ENCODE assay signal across 16 cellular contexts in the genomic region with DNA sequence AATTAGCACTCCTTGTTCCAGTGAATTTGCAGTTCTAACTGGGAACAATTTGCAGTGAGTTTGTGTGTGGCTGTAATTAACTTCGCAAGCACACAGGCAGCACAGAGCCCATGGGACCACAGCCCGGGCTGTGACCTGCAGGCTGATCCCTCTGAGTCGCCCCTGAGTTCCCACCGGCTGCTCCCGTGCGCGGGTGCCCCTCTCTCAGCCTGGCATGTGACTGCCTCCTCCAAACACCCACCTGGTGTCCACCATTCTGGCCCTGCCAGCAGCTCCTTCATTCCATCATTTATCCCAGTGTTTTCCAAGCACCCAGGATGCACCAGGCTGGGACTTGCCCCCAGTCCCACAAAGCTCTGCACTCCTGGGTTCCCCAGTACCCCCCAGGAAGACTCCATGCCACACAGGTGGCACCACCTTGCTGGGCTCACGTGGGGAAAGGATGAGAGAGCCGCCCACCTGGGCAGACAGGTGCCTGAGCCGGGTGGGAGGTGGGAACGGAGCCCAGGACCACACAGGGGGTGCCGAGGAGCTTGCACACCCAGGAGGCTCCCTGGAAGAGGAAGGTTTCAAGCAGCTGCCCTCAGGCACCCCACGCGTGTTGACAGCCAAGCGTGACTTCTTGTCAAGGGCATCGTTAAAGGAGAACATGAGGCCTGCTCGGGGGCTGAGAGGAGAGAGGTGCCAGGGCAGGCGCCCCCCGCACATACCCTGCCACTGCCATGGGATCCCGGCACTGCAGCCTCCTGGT.
"Had no signal": no experiment of that assay in that cellular context is flagged by ENCODE, and none has a peak within 500 bp of the region (broad histone marks: within the 10 kb centered on the region; RNA-seq: fewer than 3 reads in every experiment).

No MANE protein-coding gene starts in this region.

- H3K9me3 ChIP-seq: tibial artery had no signal

- DNase-seq: activated CD4-positive, alpha-beta T cell treated with anti-CD3 and anti-CD28 coated beads, Interleukin-2, amount 50 U/mL, for 1 hour; activated CD4-positive, CD25-positive, alpha-beta regulatory T cell treated with anti-CD3 and anti-CD28 coated beads, Interleukin-2, amount 50 U/mL, for 72 hours; activated CD8-positive, alpha-beta T cell treated with anti-CD3 and anti-CD28 coated beads, Interleukin-2, amount 10 ng/mL, durations not matched to agents 7 days and 5 days; activated gamma-delta T cell; activated naive CD4-positive, alpha-beta T cell treated with anti-CD3 and anti-CD28 coated beads, Interleukin-2, amount 50 U/mL, for 16 hours; activated naive CD8-positive, alpha-beta T cell treated with anti-CD3 and anti-CD28 coated beads, Interleukin-2, amount 50 U/mL, for 24 hours; caudate nucleus; effector memory CD4-positive, alpha-beta T cell; foreskin keratinocyte; mesenchymal stem cell; stimulated activated CD4-positive, alpha-beta T cell treated with anti-CD3 and anti-CD28 coated beads, Interleukin-12 subunit alpha, Interleukin-12 subunit beta, amount 100 ng/mL, for 4 hours; stimulated activated CD4-positive, alpha-beta T cell treated with anti-CD3 and anti-CD28 coated beads, Interleukin-1b, Interleukin-23, amount 100 ng/mL, for 48 hours; stimulated activated naive CD8-positive, alpha-beta T cell treated with anti-CD3 and anti-CD28 coated beads, Interleukin-15, amount 100 ng/mL, for 72 hours; tibial artery had no signal

- H3K4me3 ChIP-seq: hepatocyte, tibial artery had no signal

- H3K27ac ChIP-seq: foreskin keratinocyte, hepatocyte, tibial artery, VCaP had no signal

- H3K4me1 ChIP-seq: foreskin keratinocyte, tibial artery had no signal

- ATAC-seq: activated CD8-positive, alpha-beta T cell treated with anti-CD3 and anti-CD28 coated beads, Interleukin-2, amount 10 ng/mL, durations not matched to agents 7 days and 5 days; activated naive CD8-positive, alpha-beta T cell treated with anti-CD3 and anti-CD28 coated beads, Interleukin-2, amount 50 U/mL, for 24 hours; foreskin keratinocyte; stimulated activated naive CD8-positive, alpha-beta T cell treated with anti-CD3 and anti-CD28 coated beads, Interleukin-15, amount 100 ng/mL, for 72 hours had no signal

- H3K36me3 ChIP-seq: tibial artery had no signal
